Comparison of ENCODE assay signal across 1 cellular context in genomic region chr17:44006581-44007345, GRCh38.
TF ChIP-seq lines count a peak whose summit lies in the region.

No MANE protein-coding gene starts in this region.

TF ChIP-seq in A549, 52 proteins besides CTCF, POLR2A, EP300 and RAD21 (continued from another document):
- TF ChIP-seq, protein P1, sequence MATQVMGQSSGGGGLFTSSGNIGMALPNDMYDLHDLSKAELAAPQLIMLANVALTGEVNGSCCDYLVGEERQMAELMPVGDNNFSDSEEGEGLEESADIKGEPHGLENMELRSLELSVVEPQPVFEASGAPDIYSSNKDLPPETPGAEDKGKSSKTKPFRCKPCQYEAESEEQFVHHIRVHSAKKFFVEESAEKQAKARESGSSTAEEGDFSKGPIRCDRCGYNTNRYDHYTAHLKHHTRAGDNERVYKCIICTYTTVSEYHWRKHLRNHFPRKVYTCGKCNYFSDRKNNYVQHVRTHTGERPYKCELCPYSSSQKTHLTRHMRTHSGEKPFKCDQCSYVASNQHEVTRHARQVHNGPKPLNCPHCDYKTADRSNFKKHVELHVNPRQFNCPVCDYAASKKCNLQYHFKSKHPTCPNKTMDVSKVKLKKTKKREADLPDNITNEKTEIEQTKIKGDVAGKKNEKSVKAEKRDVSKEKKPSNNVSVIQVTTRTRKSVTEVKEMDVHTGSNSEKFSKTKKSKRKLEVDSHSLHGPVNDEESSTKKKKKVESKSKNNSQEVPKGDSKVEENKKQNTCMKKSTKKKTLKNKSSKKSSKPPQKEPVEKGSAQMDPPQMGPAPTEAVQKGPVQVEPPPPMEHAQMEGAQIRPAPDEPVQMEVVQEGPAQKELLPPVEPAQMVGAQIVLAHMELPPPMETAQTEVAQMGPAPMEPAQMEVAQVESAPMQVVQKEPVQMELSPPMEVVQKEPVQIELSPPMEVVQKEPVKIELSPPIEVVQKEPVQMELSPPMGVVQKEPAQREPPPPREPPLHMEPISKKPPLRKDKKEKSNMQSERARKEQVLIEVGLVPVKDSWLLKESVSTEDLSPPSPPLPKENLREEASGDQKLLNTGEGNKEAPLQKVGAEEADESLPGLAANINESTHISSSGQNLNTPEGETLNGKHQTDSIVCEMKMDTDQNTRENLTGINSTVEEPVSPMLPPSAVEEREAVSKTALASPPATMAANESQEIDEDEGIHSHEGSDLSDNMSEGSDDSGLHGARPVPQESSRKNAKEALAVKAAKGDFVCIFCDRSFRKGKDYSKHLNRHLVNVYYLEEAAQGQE (IDR thresholded peaks at IDR 0.05) = no peak
- no peak for TF ChIP-seq HMGXB4 (CRISPR knock-in tag; IDR thresholded peaks at IDR 0.05; ENCODE audit: borderline replicate concordance)
- no peak for TF ChIP-seq BHLHE40 (IDR thresholded peaks at IDR 0.05; ENCODE audit: low read depth, low read length)
- no peak for TF ChIP-seq HEYL (CRISPR knock-in tag; IDR thresholded peaks at IDR 0.05)
- TF ChIP-seq, protein P2, sequence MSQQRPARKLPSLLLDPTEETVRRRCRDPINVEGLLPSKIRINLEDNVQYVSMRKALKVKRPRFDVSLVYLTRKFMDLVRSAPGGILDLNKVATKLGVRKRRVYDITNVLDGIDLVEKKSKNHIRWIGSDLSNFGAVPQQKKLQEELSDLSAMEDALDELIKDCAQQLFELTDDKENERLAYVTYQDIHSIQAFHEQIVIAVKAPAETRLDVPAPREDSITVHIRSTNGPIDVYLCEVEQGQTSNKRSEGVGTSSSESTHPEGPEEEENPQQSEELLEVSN (IDR thresholded peaks at IDR 0.05; ENCODE audit: borderline replicate concordance, low read depth) = no peak
- TF ChIP-seq TFCP2L1 (CRISPR knock-in tag; IDR thresholded peaks at IDR 0.05) = no peak
- no peak for TF ChIP-seq USF2 (IDR thresholded peaks at IDR 0.05)
- 0 out of 2 replicates have a peak, but pooled peaks have one; percentile 33 for TF ChIP-seq KDM5A (IDR thresholded peaks at IDR 0.05)
- TF ChIP-seq EHF (CRISPR knock-in tag; IDR thresholded peaks at IDR 0.05) = no peak
TF ChIP-seq in A549: peak in this region for 4.
